Comparison of ENCODE assay signal across 15 cellular contexts in genomic region chr16:87964049-87964448, GRCh38. TPM values are rescaled to one million over a fixed set of nuclear protein-coding genes. Genes with fewer than 3 reads are reported as not detected.
DNase-seq lines count a peak whose midpoint lies in the region; ATAC-seq and TF ChIP-seq lines count a peak whose summit lies in the region.
"Had no signal": no experiment of that assay in that cellular context is flagged by ENCODE, and none has a peak within 500 bp of the region (broad histone marks: within the 10 kb centered on the region; RNA-seq: fewer than 3 reads in every experiment).

No MANE protein-coding gene starts in this region.

- peak overlapping the region; percentile 94 to 97 for H3K27ac Mint-ChIP-seq in natural killer cell

- intact Hi-C loops in natural killer cell (cut with micrococcal nuclease): no loop called here

- peaks cover 40% of the 10 kb centered on the region for H3K4me1 ChIP-seq in GM23248 (ENCODE audit: insufficient read depth)
- no peaks in the 10 kb centered on the region for H3K4me1 ChIP-seq in Karpas-422 (ENCODE audit: low read length)

- H3K27me3 Mint-ChIP-seq in natural killer cell (ENCODE audit: low read depth in 2 of 2): no peaks in the 10 kb centered on the region

- H3K79me2 ChIP-seq in GM23248 (ENCODE audit: insufficient read depth) (peaks cover 91% of the 10 kb centered on the region), Karpas-422 (ENCODE audit: low read length) (peaks cover 96% of the 10 kb centered on the region)

- H3K27me3 ChIP-seq in GM23248 (replicated peaks; ENCODE audit: insufficient read depth): no peaks in the 10 kb centered on the region
- H3K27me3 ChIP-seq in Karpas-422 (ENCODE audit: low read length): no peaks in the 10 kb centered on the region
- H3K27me3 ChIP-seq: vagina had no signal

- peaks cover 63 to 64% of the 10 kb centered on the region in 2 donors for H3K4me1 Mint-ChIP-seq in natural killer cell

- no peak for TF ChIP-seq CTCF in astrocyte of the spinal cord (IDR thresholded peaks at IDR 0.05; ENCODE audit: low read depth, low read length)
- no peak for TF ChIP-seq CTCF in natural killer cell (IDR thresholded peaks at IDR 0.05)

- WGBS in GM23248 (ENCODE audit: low coverage in 1 of 2, low lambda C conversion rate in 2 of 2, missing lambda C conversion rate in 2 of 2), 2 experiments: 75 to 80% methylated on average over 10 of the region's 10 CpGs

- in situ Hi-C loops in GM23248 (cut with MboI): no loop called here
- in situ Hi-C loops in astrocyte of the spinal cord (cut with HindIII; ENCODE audit: low sequenced_read_pairs): no loop called here

- H3K9me3 ChIP-seq in GM23248 (ENCODE audit: low read depth) (no peaks in the 10 kb centered on the region), Karpas-422 (ENCODE audit: low read length) (no peaks in the 10 kb centered on the region)
- H3K9me3 ChIP-seq: vagina had no signal

- no peaks in the 10 kb centered on the region for H3K36me3 Mint-ChIP-seq in natural killer cell

- H3K9ac ChIP-seq in GM23248: peak overlapping the region; percentile 73
- H3K9ac ChIP-seq in Karpas-422 (ENCODE audit: low read length): no peak overlapping the region
- H3K9ac ChIP-seq: KMS-11 had no signal

- H3K9me3 Mint-ChIP-seq in natural killer cell: no peaks in the 10 kb centered on the region

- H3K4me3 ChIP-seq in GM23248: no peak overlapping the region; the same call in 1 of the 2 replicates
- H3K4me3 ChIP-seq in astrocyte of the spinal cord (ENCODE audit: low read depth, low read length): no peak overlapping the region
- H3K4me3 ChIP-seq in Karpas-422 (ENCODE audit: low read length): no peak overlapping the region
- H3K4me3 ChIP-seq: coronary artery, vagina had no signal

- ATAC-seq in natural killer cell (no peak), GM21528 (IDR thresholded peaks at IDR 0.05; ENCODE audit: low FRiP score, unreplicated experiment) (no peak), HG03432 (IDR thresholded peaks at IDR 0.05; ENCODE audit: unreplicated experiment) (no peak)

- no peaks in the 10 kb centered on the region for H3K9me2 ChIP-seq in GM23248 (ENCODE audit: insufficient read depth)
- no peaks in the 10 kb centered on the region for H3K9me2 ChIP-seq in Karpas-422 (replicated peaks; ENCODE audit: insufficient read depth, low read length)

- H3K4me2 ChIP-seq in GM23248 (ENCODE audit: unreplicated experiment): peak overlapping the region; percentile 69
- no peak overlapping the region for H3K4me2 ChIP-seq in Karpas-422 (ENCODE audit: low read depth, low read length, poor library complexity, severe bottlenecking)
- H3K4me2 ChIP-seq: KMS-11 had no signal

- H2AFZ ChIP-seq in GM23248 (no peak overlapping the region), Karpas-422 (ENCODE audit: low read length) (no peak overlapping the region)

- H3K36me3 ChIP-seq in GM23248 (ENCODE audit: low read depth): no peaks in the 10 kb centered on the region; the same call in 1 of the 2 replicates
- H3K36me3 ChIP-seq in Karpas-422 (ENCODE audit: insufficient read depth, low read length): no peaks in the 10 kb centered on the region
- H3K36me3 ChIP-seq: vagina had no signal

- peaks cover 28% of the 10 kb centered on the region for H3F3A ChIP-seq in GM23248 (ENCODE audit: insufficient read depth)

- DNase-seq in AG20443 (ENCODE audit: low spot score): peak; percentile 25
- DNase-seq in GM23248: peak; percentile 20
- peak; percentile 75 for DNase-seq in astrocyte of the spinal cord (ENCODE audit: low read depth, low spot score)
- DNase-seq in natural killer cell: no peak
- no peak for DNase-seq in GDM1 (lab: John Stamatoyannopoulos, UW)
- DNase-seq in Karpas-422: no peak
- DNase-seq: NCI-H2107, retina, T1000 had no signal

- peak overlapping the region; percentile 90 for H3K27ac ChIP-seq in GM23248
- no peak overlapping the region for H3K27ac ChIP-seq in Karpas-422 (ENCODE audit: low read length)
- H3K27ac ChIP-seq: KMS-11, vagina had no signal

- peak overlapping the region; percentile 77 for H3K4me3 Mint-ChIP-seq in natural killer cell

- no peaks in the 10 kb centered on the region for H4K20me1 ChIP-seq in GM23248 (ENCODE audit: insufficient read depth)
- no peaks in the 10 kb centered on the region for H4K20me1 ChIP-seq in Karpas-422 (ENCODE audit: insufficient read depth, low read depth, low read length)

RNA-seq across cellular contexts. Expression of gene BANP, which starts 12.8 kb away (rescaled TPM):
- total RNA-seq in GM23248 (2014; rRNA removed; shearing (Covaris generic)): 14.3 and 14.8 TPM in 2 replicates
- 14.8 and 15.9 TPM in 2 replicates for polyA plus RNA-seq in GM23248 (2016; fragmentation: Nextera tagmentation; extraction: Ambion mirVana)
- total RNA-seq in natural killer cell: 100 to 1,000 TPM in 2 of 3 donors, 10 to 100 TPM in 1; 88.8 to 117 (median 117) TPM
- total RNA-seq in Karpas-422 (2014; rRNA removed; shearing (Covaris generic); ENCODE audit: low replicate concordance): 30.1 and 36.5 TPM in 2 replicates

RNA-seq across cellular contexts. Expression of gene CA5A, which starts 27.7 kb away (rescaled TPM):
- not detected in 2 replicates for total RNA-seq in GM23248 (2014; rRNA removed; shearing (Covaris generic))
- polyA plus RNA-seq in GM23248 (2016; fragmentation: Nextera tagmentation; extraction: Ambion mirVana): not detected in 2 replicates
- not detected for total RNA-seq in natural killer cell
- not detected in 2 replicates for total RNA-seq in Karpas-422 (2014; rRNA removed; shearing (Covaris generic); ENCODE audit: low replicate concordance)
- total RNA-seq: lung microvascular endothelial cell, vagina had no signal

Comparison
In these comparisons a context has a peak if more than half of its experiments do, and no peak if none do; other contexts are left out.
1. DNase-seq: peak in AG20443 (single experiment), GM23248 (single experiment) and astrocyte of the spinal cord (single experiment); none in natural killer cell (single experiment), GDM1 (single experiment) and Karpas-422 (single experiment).